In the genomic region with DNA sequence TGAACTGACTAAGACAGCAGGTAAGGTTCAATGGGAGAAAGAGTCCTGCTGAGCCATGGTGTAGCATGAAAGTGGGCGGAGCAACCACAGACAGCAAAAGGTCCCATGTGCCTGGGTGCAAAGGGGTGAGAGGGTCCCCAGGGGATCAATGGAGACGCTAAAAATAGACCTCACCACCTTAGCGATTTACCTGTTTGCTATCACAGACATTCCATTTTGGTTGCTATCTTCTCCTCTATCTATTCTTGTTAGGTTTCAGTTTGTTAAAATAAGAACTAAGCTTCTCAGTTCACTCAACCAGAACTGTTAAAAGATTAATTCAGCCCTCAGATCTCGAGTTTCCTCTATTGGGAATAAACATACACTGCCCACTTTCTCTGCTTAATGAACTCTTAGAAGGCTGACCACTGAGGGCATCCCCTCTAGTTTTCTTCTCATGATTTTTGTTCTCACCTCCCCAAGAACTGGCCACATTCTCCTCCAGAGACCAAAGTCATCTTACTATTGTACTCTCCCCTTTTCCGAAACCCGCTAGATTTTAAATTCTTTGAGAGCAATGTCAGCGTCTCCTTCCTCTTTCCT, we compare ENCODE assay signal across 13 cellular contexts.
DNase-seq lines count a peak whose midpoint lies in the region; ATAC-seq and TF ChIP-seq lines count a peak whose summit lies in the region.
"Had no signal": no experiment of that assay in that cellular context is flagged by ENCODE, and none has a peak within 500 bp of the region (broad histone marks: within the 10 kb centered on the region; RNA-seq: fewer than 3 reads in every experiment).

No MANE protein-coding gene starts in this region.

- H3F3A ChIP-seq in PC-3 (ENCODE audit: low read length, unreplicated experiment): no peaks in the 10 kb centered on the region

- DNase-seq in GM06990 (ENCODE audit: extremely low read depth, insufficient read length) (peak; percentile 70), middle frontal gyrus (ENCODE audit: extremely low spot score, low spot score) (no peak), PC-3 (no peak), G401 (ENCODE audit: low spot score) (no peak)
- DNase-seq in naive thymus-derived CD8-positive, alpha-beta T cell: no peak
- DNase-seq: activated CD8-positive, alpha-beta memory T cell treated with anti-CD3 and anti-CD28 coated beads, Interleukin-2, amount 50 U/mL, for 48 hours; kidney glomerular epithelial cell; NCI-H510A; SIG-M5; transverse colon had no signal

- H3K9me3 ChIP-seq in PC-3 (ENCODE audit: low read length): no peaks in the 10 kb centered on the region
- H3K9me3 ChIP-seq: transverse colon had no signal

- no peaks in the 10 kb centered on the region for H3K36me3 Mint-ChIP-seq in naive thymus-derived CD8-positive, alpha-beta T cell

- no peak overlapping the region for H3K27ac Mint-ChIP-seq in naive thymus-derived CD8-positive, alpha-beta T cell

- no peaks in the 10 kb centered on the region for H3K9me2 ChIP-seq in PC-3 (replicated peaks; ENCODE audit: low read length)

- no TSS peak for BruUV-seq in PC-3 (replicated peaks; lab: Mats Ljungman, UMichigan)

- in situ Hi-C loops in G401 (cut with HindIII; ENCODE audit: low sequenced_read_pairs): no loop called here

- H2AFZ ChIP-seq in PC-3 (ENCODE audit: low read length): no peak overlapping the region

- H3K27ac ChIP-seq in PC-3 (ENCODE audit: low read length): no peak overlapping the region
- H3K27ac ChIP-seq: transverse colon had no signal

- peaks cover 0 to 6% (median 0%) of the 10 kb centered on the region in 5 donors for H3K27me3 Mint-ChIP-seq in naive thymus-derived CD8-positive, alpha-beta T cell

- intact Hi-C loops in PC-3 (cut with micrococcal nuclease): no loop called here

- CTCF ChIA-PET in PC-3 (lab: Charles Lee): no interaction called here

- no peaks in the 10 kb centered on the region for H3K4me1 Mint-ChIP-seq in naive thymus-derived CD8-positive, alpha-beta T cell

- H3K9me3 Mint-ChIP-seq in naive thymus-derived CD8-positive, alpha-beta T cell: peaks cover 0 to 10% (median 0%) of the 10 kb centered on the region in 9 donors

- H3K4me2 ChIP-seq in PC-3 (ENCODE audit: low read length): no peak overlapping the region

- ATAC-seq in GM19328 (IDR thresholded peaks at IDR 0.05; ENCODE audit: unreplicated experiment) (peak; percentile 74), HG02588 (IDR thresholded peaks at IDR 0.05; ENCODE audit: unreplicated experiment) (peak; percentile 81), HG03432 (IDR thresholded peaks at IDR 0.05; ENCODE audit: unreplicated experiment) (peak; percentile 85), PC-3 (no peak)
- no peak for ATAC-seq in naive thymus-derived CD8-positive, alpha-beta T cell

- no peak overlapping the region for H3K9ac ChIP-seq in PC-3 (ENCODE audit: low read length)

- H3K4me1 ChIP-seq in PC-3 (ENCODE audit: insufficient read depth, low read length): no peaks in the 10 kb centered on the region
- H3K4me1 ChIP-seq: transverse colon had no signal

- H3K4me3 ChIP-seq in GM06990 (replicated peaks; ENCODE audit: low read depth, low read length): no peak overlapping the region
- no peak overlapping the region for H3K4me3 ChIP-seq in PC-3 (ENCODE audit: low read length)
- H3K4me3 ChIP-seq: transverse colon had no signal

- TF ChIP-seq CTCF in GM06990 (IDR thresholded peaks at IDR 0.05; ENCODE audit: insufficient read depth, low read length, poor library complexity, severe bottlenecking) (no peak), PC-3 (conservative IDR thresholded peaks at IDR 0.05; ENCODE audit: low read depth, low read length) (no peak)

- H3K27me3 ChIP-seq in GM06990 (replicated peaks; ENCODE audit: control insufficient read depth, insufficient read depth, low read length) (no peaks in the 10 kb centered on the region), PC-3 (ENCODE audit: low read length) (peaks cover 6% of the 10 kb centered on the region; the same call in 1 of the 2 replicates)
- H3K27me3 ChIP-seq: transverse colon had no signal

- H3K79me2 ChIP-seq in PC-3 (ENCODE audit: low read length): no peaks in the 10 kb centered on the region

- POLR2A ChIA-PET in PC-3 (lab: Charles Lee; ENCODE audit: unreplicated experiment): no interaction called here
- POLR2A ChIA-PET in naive thymus-derived CD8-positive, alpha-beta T cell (lab: Charles Lee): no interaction called here

- peak overlapping the region in 1 of 10 donors; percentile 7 for H3K4me3 Mint-ChIP-seq in naive thymus-derived CD8-positive, alpha-beta T cell

- H3K36me3 ChIP-seq in GM06990 (ENCODE audit: control insufficient read depth, insufficient read depth, low read length): no peaks in the 10 kb centered on the region
- no peaks in the 10 kb centered on the region for H3K36me3 ChIP-seq in PC-3 (ENCODE audit: low read depth, low read length)
- H3K36me3 ChIP-seq: transverse colon had no signal

- no peaks in the 10 kb centered on the region for H4K20me1 ChIP-seq in PC-3 (ENCODE audit: low read length)

Comparison
In these comparisons a context has a peak if more than half of its experiments do, and no peak if none do; other contexts are left out.
1. ATAC-seq: peak in GM19328 (single experiment), HG02588 (single experiment) and HG03432 (single experiment); none in PC-3 (single experiment) and naive thymus-derived CD8-positive, alpha-beta T cell (0 of 2).